ENCODE assay signal across 1 cellular context in the genomic region with DNA sequence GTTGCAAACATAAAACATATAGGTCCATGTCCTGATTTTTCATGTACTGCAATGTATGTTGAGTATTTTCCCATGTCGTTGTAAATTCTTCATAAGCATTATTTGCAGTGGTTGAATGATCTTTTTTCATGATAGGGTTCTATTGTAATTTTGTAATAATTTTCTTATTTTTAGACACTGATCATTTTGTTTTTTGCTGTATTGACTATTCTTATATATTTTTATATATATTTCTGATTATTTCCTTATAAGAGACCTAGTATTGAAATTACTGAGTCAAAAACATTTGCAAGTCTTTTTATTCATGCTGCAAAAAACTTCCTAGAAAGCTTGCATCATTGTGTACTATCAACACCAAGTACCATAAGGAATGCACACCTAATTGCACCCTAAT.
TF ChIP-seq lines count a peak whose summit lies in the region.

No MANE protein-coding gene starts in this region.

TF ChIP-seq in GM23338, 12 proteins besides CTCF, POLR2A, EP300 and RAD21 (continued from another document):
- TF ChIP-seq, protein P1, sequence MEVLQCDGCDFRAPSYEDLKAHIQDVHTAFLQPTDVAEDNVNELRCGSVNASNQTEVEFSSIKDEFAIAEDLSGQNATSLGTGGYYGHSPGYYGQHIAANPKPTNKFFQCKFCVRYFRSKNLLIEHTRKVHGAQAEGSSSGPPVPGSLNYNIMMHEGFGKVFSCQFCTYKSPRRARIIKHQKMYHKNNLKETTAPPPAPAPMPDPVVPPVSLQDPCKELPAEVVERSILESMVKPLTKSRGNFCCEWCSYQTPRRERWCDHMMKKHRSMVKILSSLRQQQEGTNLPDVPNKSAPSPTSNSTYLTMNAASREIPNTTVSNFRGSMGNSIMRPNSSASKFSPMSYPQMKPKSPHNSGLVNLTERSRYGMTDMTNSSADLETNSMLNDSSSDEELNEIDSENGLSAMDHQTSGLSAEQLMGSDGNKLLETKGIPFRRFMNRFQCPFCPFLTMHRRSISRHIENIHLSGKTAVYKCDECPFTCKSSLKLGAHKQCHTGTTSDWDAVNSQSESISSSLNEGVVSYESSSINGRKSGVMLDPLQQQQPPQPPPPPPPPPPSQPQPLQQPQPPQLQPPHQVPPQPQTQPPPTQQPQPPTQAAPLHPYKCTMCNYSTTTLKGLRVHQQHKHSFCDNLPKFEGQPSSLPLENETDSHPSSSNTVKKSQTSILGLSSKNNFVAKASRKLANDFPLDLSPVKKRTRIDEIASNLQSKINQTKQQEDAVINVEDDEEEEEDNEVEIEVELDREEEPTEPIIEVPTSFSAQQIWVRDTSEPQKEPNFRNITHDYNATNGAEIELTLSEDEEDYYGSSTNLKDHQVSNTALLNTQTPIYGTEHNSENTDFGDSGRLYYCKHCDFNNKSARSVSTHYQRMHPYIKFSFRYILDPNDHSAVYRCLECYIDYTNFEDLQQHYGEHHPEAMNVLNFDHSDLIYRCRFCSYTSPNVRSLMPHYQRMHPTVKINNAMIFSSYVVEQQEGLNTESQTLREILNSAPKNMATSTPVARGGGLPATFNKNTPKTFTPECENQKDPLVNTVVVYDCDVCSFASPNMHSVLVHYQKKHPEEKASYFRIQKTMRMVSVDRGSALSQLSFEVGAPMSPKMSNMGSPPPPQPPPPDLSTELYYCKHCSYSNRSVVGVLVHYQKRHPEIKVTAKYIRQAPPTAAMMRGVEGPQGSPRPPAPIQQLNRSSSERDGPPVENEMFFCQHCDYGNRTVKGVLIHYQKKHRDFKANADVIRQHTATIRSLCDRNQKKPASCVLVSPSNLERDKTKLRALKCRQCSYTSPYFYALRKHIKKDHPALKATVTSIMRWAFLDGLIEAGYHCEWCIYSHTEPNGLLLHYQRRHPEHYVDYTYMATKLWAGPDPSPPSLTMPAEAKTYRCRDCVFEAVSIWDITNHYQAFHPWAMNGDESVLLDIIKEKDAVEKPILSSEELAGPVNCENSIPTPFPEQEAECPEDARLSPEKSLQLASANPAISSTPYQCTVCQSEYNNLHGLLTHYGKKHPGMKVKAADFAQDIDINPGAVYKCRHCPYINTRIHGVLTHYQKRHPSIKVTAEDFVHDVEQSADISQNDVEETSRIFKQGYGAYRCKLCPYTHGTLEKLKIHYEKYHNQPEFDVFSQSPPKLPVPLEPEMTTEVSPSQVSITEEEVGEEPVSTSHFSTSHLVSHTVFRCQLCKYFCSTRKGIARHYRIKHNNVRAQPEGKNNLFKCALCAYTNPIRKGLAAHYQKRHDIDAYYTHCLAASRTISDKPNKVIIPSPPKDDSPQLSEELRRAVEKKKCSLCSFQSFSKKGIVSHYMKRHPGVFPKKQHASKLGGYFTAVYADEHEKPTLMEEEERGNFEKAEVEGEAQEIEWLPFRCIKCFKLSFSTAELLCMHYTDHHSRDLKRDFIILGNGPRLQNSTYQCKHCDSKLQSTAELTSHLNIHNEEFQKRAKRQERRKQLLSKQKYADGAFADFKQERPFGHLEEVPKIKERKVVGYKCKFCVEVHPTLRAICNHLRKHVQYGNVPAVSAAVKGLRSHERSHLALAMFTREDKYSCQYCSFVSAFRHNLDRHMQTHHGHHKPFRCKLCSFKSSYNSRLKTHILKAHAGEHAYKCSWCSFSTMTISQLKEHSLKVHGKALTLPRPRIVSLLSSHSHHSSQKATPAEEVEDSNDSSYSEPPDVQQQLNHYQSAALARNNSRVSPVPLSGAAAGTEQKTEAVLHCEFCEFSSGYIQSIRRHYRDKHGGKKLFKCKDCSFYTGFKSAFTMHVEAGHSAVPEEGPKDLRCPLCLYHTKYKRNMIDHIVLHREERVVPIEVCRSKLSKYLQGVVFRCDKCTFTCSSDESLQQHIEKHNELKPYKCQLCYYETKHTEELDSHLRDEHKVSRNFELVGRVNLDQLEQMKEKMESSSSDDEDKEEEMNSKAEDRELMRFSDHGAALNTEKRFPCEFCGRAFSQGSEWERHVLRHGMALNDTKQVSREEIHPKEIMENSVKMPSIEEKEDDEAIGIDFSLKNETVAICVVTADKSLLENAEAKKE (CRISPR knock-in tag; IDR thresholded peaks at IDR 0.05): no peak
- TF ChIP-seq, protein P2, sequence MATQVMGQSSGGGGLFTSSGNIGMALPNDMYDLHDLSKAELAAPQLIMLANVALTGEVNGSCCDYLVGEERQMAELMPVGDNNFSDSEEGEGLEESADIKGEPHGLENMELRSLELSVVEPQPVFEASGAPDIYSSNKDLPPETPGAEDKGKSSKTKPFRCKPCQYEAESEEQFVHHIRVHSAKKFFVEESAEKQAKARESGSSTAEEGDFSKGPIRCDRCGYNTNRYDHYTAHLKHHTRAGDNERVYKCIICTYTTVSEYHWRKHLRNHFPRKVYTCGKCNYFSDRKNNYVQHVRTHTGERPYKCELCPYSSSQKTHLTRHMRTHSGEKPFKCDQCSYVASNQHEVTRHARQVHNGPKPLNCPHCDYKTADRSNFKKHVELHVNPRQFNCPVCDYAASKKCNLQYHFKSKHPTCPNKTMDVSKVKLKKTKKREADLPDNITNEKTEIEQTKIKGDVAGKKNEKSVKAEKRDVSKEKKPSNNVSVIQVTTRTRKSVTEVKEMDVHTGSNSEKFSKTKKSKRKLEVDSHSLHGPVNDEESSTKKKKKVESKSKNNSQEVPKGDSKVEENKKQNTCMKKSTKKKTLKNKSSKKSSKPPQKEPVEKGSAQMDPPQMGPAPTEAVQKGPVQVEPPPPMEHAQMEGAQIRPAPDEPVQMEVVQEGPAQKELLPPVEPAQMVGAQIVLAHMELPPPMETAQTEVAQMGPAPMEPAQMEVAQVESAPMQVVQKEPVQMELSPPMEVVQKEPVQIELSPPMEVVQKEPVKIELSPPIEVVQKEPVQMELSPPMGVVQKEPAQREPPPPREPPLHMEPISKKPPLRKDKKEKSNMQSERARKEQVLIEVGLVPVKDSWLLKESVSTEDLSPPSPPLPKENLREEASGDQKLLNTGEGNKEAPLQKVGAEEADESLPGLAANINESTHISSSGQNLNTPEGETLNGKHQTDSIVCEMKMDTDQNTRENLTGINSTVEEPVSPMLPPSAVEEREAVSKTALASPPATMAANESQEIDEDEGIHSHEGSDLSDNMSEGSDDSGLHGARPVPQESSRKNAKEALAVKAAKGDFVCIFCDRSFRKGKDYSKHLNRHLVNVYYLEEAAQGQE (IDR thresholded peaks at IDR 0.05; ENCODE audit: unreplicated experiment): no peak
- no peak for TF ChIP-seq CREB1 (CRISPR knock-in tag; IDR thresholded peaks at IDR 0.05; ENCODE audit: low read depth)
- no peak for TF ChIP-seq ZNF114 (CRISPR knock-in tag; IDR thresholded peaks at IDR 0.05)
- TF ChIP-seq POLR2AphosphoS5 (IDR thresholded peaks at IDR 0.05; ENCODE audit: low read depth): no peak
- TF ChIP-seq NANOG (IDR thresholded peaks at IDR 0.05; ENCODE audit: borderline replicate concordance): no peak
- TF ChIP-seq EZH2phosphoT487 (IDR thresholded peaks at IDR 0.05; ENCODE audit: unreplicated experiment): no peak
- TF ChIP-seq STAT1 (IDR thresholded peaks at IDR 0.05; ENCODE audit: unreplicated experiment): no peak
